ENCODE assay signal across 1 cellular context in genomic region chr2:127735537-127736399, GRCh38.
TF ChIP-seq lines count a peak whose summit lies in the region.

No MANE protein-coding gene starts in this region.

TF ChIP-seq in HepG2, 621 proteins besides CTCF, POLR2A, EP300 and RAD21 (continued from another document and continues in another):
- TF ChIP-seq REST (IDR thresholded peaks at IDR 0.05; ENCODE audit: borderline replicate concordance in 1 of 2, low read depth in 1 of 2, low read length in 2 of 2): no peak
- TF ChIP-seq ZNF619 (CRISPR knock-in tag; IDR thresholded peaks at IDR 0.05): no peak
- no peak for TF ChIP-seq GATA4 (IDR thresholded peaks at IDR 0.05; ENCODE audit: borderline replicate concordance, low read depth)
- no peak for TF ChIP-seq MED8 (CRISPR knock-in tag; IDR thresholded peaks at IDR 0.05; ENCODE audit: insufficient replicate concordance)
- TF ChIP-seq ZNF512B (CRISPR knock-in tag; IDR thresholded peaks at IDR 0.05; ENCODE audit: borderline replicate concordance): no peak
- no peak for TF ChIP-seq ZBTB43 (CRISPR knock-in tag; conservative IDR thresholded peaks at IDR 0.05)
- no peak for TF ChIP-seq MTF2 (CRISPR knock-in tag; IDR thresholded peaks at IDR 0.05; ENCODE audit: borderline replicate concordance)
- TF ChIP-seq NONO (IDR thresholded peaks at IDR 0.05): no peak
- TF ChIP-seq NONO (CRISPR knock-in tag; conservative IDR thresholded peaks at IDR 0.05): no peak
- no peak for TF ChIP-seq RBAK (CRISPR knock-in tag; IDR thresholded peaks at IDR 0.05)
- no peak for TF ChIP-seq DMTF1 (CRISPR knock-in tag; IDR thresholded peaks at IDR 0.05)
- TF ChIP-seq PRMT3 (CRISPR knock-in tag; IDR thresholded peaks at IDR 0.05; ENCODE audit: borderline replicate concordance, low read depth): no peak
- no peak for TF ChIP-seq THAP11 (CRISPR knock-in tag; IDR thresholded peaks at IDR 0.05)
- TF ChIP-seq CEBPG (CRISPR knock-in tag; IDR thresholded peaks at IDR 0.05): peak; percentile 54; the same call in 1 of the 2 replicates
- TF ChIP-seq GATAD2A (CRISPR knock-in tag; IDR thresholded peaks at IDR 0.05): peak; percentile 38
- TF ChIP-seq CEBPB (IDR thresholded peaks at IDR 0.05; ENCODE audit: borderline replicate concordance, low read depth, low read length): peak; percentile 20; the same call in 1 of the 2 replicates
- TF ChIP-seq SAP130 (CRISPR knock-in tag; IDR thresholded peaks at IDR 0.05; ENCODE audit: low read depth): peak; percentile 39; the same call in 1 of the 2 replicates
- no peak for TF ChIP-seq ETV5 (CRISPR knock-in tag; IDR thresholded peaks at IDR 0.05; ENCODE audit: borderline replicate concordance)
- TF ChIP-seq CREBL2 (CRISPR knock-in tag; IDR thresholded peaks at IDR 0.05; ENCODE audit: borderline replicate concordance): no peak
- 0 out of 2 replicates have a peak, but pooled peaks have one; percentile 32 for TF ChIP-seq ZNF644 (CRISPR knock-in tag; IDR thresholded peaks at IDR 0.05; ENCODE audit: low read depth)
- TF ChIP-seq ZNF660 (CRISPR knock-in tag; IDR thresholded peaks at IDR 0.05; ENCODE audit: borderline replicate concordance, low read depth): no peak
- TF ChIP-seq HHEX (CRISPR knock-in tag; IDR thresholded peaks at IDR 0.05): no peak
- TF ChIP-seq SIN3A (IDR thresholded peaks at IDR 0.05; ENCODE audit: borderline replicate concordance, low read depth, low read length): no peak
- TF ChIP-seq AHDC1 (CRISPR knock-in tag; IDR thresholded peaks at IDR 0.05; ENCODE audit: borderline replicate concordance): peak; percentile 41; the same call in 1 of the 2 replicates
- no peak for TF ChIP-seq USF2 (IDR thresholded peaks at IDR 0.05; ENCODE audit: low read depth, low read length)
- no peak for TF ChIP-seq USF2 (CRISPR knock-in tag; IDR thresholded peaks at IDR 0.05; ENCODE audit: borderline replicate concordance)
- TF ChIP-seq KDM5A (IDR thresholded peaks at IDR 0.05; ENCODE audit: borderline replicate concordance, low read length): 0 out of 2 replicates have a peak, but pooled peaks have one; percentile 5
- peak; percentile 36; the same call in 1 of the 2 replicates for TF ChIP-seq PAXIP1 (CRISPR knock-in tag; conservative IDR thresholded peaks at IDR 0.05)
- peak; percentile 37; the same call in 1 of the 2 replicates for TF ChIP-seq HMG20A (CRISPR knock-in tag; IDR thresholded peaks at IDR 0.05; ENCODE audit: borderline replicate concordance)
- TF ChIP-seq RXRB (CRISPR knock-in tag; IDR thresholded peaks at IDR 0.05; ENCODE audit: borderline replicate concordance): no peak
- no peak for TF ChIP-seq TFDP2 (CRISPR knock-in tag; IDR thresholded peaks at IDR 0.05)
